Comparison of ENCODE assay signal across 23 cellular contexts in the genomic region with DNA sequence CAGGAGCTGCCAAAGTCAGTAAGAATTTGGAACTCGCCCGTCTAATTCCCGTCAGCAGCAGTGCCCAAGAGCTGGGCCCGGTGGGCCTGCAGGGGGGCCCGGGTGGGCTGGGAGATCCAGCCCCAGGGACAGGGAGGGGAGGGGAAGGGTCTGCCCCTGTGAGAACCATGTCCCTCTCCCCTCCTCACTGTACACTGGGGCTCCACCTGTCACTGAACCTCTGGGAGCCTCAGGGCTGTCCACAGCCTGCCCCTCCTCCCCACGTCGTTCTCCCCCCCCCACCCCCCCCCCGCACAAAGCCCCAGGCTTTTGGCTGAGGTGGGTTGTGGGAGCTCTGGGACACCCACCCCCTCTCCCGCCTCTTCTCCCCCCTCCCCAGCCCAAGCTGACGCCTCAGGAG.
"Had no signal": no experiment of that assay in that cellular context is flagged by ENCODE, and none has a peak within 500 bp of the region (broad histone marks: within the 10 kb centered on the region; RNA-seq: fewer than 3 reads in every experiment).

No MANE protein-coding gene starts in this region.

- ATAC-seq: effector memory CD8-positive, alpha-beta T cell; gastroesophageal sphincter; left cardiac atrium; lower lobe of right lung; natural killer cell; pancreas; right cardiac atrium had no signal

- H2AFZ ChIP-seq: neural progenitor cell had no signal

- H3K4me2 ChIP-seq: neural progenitor cell, smooth muscle cell had no signal

- H3K27me3 ChIP-seq: esophagus muscularis mucosa, gastroesophageal sphincter, neural progenitor cell, pancreas, tibial artery, upper lobe of left lung, uterus had no signal

- H3K27me3 Mint-ChIP-seq: effector memory CD8-positive, alpha-beta T cell; memory B cell; progenitor cell of endocrine pancreas; stimulated activated naive CD8-positive, alpha-beta T cell treated with anti-CD3 and anti-CD28 coated beads, Interleukin-15, Interleukin-2, amounts not matched to agents 100 ng/mL and 50 ng/mL, for 24 hours had no signal

- H3K4me3 ChIP-seq: esophagus muscularis mucosa, gastroesophageal sphincter, left ventricle myocardium inferior, lower lobe of right lung, neural progenitor cell, pancreas, smooth muscle cell, tibial artery, upper lobe of left lung, uterus had no signal

- DNase-seq: cortex of kidney; effector memory CD8-positive, alpha-beta T cell; glutamatergic neuron; left cardiac atrium; left ventricle myocardium inferior; lower lobe of right lung; natural killer cell; nucleus accumbens; pancreas; right cardiac atrium; stimulated activated CD4-positive, alpha-beta T cell treated with anti-CD3 and anti-CD28 coated beads, Interleukin-2, amount 100 ng/mL, for 48 hours; tibial artery; uterus had no signal

- H3K9me3 ChIP-seq: esophagus muscularis mucosa, gastroesophageal sphincter, left ventricle myocardium inferior, lower lobe of right lung, pancreas, tibial artery, upper lobe of left lung, uterus had no signal

- H3K9ac ChIP-seq: neural progenitor cell had no signal

- H3K4me1 Mint-ChIP-seq: mesothelial cell of epicardium, natural killer cell, neural progenitor cell had no signal

- H3K36me3 ChIP-seq: neural progenitor cell, uterus had no signal

- H3K4me1 ChIP-seq: esophagus muscularis mucosa, gastroesophageal sphincter, left ventricle myocardium inferior, neural progenitor cell, pancreas, uterus had no signal

- H3K27ac ChIP-seq: epithelial cell of prostate, esophagus muscularis mucosa, gastroesophageal sphincter, left ventricle myocardium inferior, lower lobe of right lung, neural progenitor cell, pancreas, tibial artery, upper lobe of left lung, uterus had no signal

- H3K36me3 Mint-ChIP-seq: natural killer cell had no signal

- H3K4me3 Mint-ChIP-seq: effector memory CD8-positive, alpha-beta T cell; memory B cell; mesothelial cell of epicardium; natural killer cell; neural progenitor cell; stimulated activated naive CD8-positive, alpha-beta T cell treated with anti-CD3 and anti-CD28 coated beads, Interleukin-15, Interleukin-2, amounts not matched to agents 100 ng/mL and 50 ng/mL, for 24 hours had no signal

- H3K27ac Mint-ChIP-seq: memory B cell; mesothelial cell of epicardium; neural progenitor cell; progenitor cell of endocrine pancreas; stimulated activated naive CD8-positive, alpha-beta T cell treated with anti-CD3 and anti-CD28 coated beads, Interleukin-15, Interleukin-2, amounts not matched to agents 100 ng/mL and 50 ng/mL, for 24 hours had no signal

- H3K9me3 Mint-ChIP-seq: effector memory CD8-positive, alpha-beta T cell; memory B cell; mesothelial cell of epicardium; natural killer cell; neural progenitor cell; stimulated activated naive CD8-positive, alpha-beta T cell treated with anti-CD3 and anti-CD28 coated beads, Interleukin-15, Interleukin-2, amounts not matched to agents 100 ng/mL and 50 ng/mL, for 24 hours had no signal
